ENCODE assay signal across 9 cellular contexts in the genomic region with DNA sequence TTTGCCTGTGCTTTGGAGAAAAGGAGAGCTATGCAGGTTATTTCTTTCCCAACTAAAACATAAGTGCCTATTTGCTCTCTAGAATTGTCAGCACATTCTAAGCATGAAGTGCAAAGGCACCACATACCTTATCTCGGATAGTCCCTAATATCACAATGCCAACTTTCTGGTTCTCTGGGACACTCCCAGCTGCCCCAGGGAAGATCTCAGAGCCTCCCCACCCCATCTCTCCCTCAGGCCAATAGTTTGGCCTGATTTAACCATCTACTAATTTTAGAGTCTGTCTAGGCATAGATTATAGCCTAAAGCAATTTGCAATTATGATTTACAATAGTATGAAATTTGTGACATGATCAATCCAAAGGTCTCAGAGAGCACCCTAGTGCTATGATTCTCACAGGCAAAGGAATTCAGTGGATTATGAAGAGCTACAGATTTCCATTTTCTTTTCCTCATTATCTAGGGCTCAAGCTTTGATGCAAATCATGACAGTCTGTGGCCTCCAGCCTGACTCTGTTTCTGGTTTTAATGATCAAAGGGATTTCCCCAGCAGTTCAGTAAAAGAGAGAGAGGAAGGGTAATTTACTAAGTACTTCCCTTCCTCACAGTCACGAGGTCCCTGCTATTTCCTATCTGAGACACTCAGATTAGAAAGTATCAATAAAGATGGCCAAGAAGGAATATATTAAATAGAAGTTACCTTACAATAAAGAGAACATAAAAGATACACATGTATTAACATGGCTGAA. TPM values are rescaled to one million over a fixed set of nuclear protein-coding genes. Genes with fewer than 3 reads are reported as not detected.
DNase-seq lines count a peak whose midpoint lies in the region; ATAC-seq, FAIRE-seq and TF ChIP-seq lines count a peak whose summit lies in the region.
"Had no signal": no experiment of that assay in that cellular context is flagged by ENCODE, and none has a peak within 500 bp of the region (broad histone marks: within the 10 kb centered on the region; RNA-seq: fewer than 3 reads in every experiment).

No MANE protein-coding gene starts in this region.

- H3K79me2 ChIP-seq in HepG2 (ENCODE audit: insufficient read depth, low read length): no peaks in the 10 kb centered on the region

- ATAC-seq in HepG2 (no peak), HG02970 (IDR thresholded peaks at IDR 0.05; ENCODE audit: low FRiP score, unreplicated experiment) (peak; percentile 62), T-helper 17 cell (peak; percentile 88)

- DNase-seq in HepG2 (ENCODE audit: low spot score) (no peak), T-helper 17 cell (no peak), transverse colon (peak; percentile 14), NCI-H1436 (lab: John Stamatoyannopoulos, UW) (no peak), caudate nucleus (lab: John Stamatoyannopoulos, UW) (no peak)
- no peak for DNase-seq in stimulated activated CD4-positive, alpha-beta T cell treated with anti-CD3 and anti-CD28 coated beads, Interleukin-1b, Interleukin-23, amount 100 ng/mL, for 48 hours
- DNase-seq: NCI-H1092 had no signal

- no peaks in the 10 kb centered on the region for H3K36me3 Mint-ChIP-seq in T-helper 17 cell (ENCODE audit: low read depth)

- H3K36me3 ChIP-seq in liver (ENCODE audit: control insufficient read depth in 4 of 4, insufficient read depth in 3 of 4, low read depth in 1 of 4, low read length in 3 of 4) (no peaks in the 10 kb centered on the region), HepG2 (replicated peaks in 1 of 2; ENCODE audit: control insufficient read depth in 1 of 2, insufficient read depth in 2 of 2, low read length in 2 of 2) (no peaks in the 10 kb centered on the region), transverse colon (no peaks in the 10 kb centered on the region)

- peaks cover 38% of the 10 kb centered on the region for H3K4me1 Mint-ChIP-seq in T-helper 17 cell

- no peak for TF ChIP-seq EP300 in HepG2 (IDR thresholded peaks at IDR 0.05; ENCODE audit: low read depth in 2 of 2, low read length in 2 of 2)
- no peak for TF ChIP-seq EP300 in HepG2 (CRISPR knock-in tag; IDR thresholded peaks at IDR 0.05; ENCODE audit: borderline replicate concordance)
- no peak for TF ChIP-seq EP300 in transverse colon (IDR thresholded peaks at IDR 0.05; ENCODE audit: low read depth)

- peak overlapping the region; percentile 42 for H3K4me3 Mint-ChIP-seq in T-helper 17 cell

- H3K27me3 ChIP-seq in liver (ENCODE audit: control insufficient read depth in 4 of 4, insufficient read depth in 4 of 4, low read length in 3 of 4): no peaks in the 10 kb centered on the region
- peaks cover 0 to 6% of the 10 kb centered on the region in 2 experiments; a peak in 1 of 5 replicates for H3K27me3 ChIP-seq in HepG2 (ENCODE audit: control insufficient read depth in 1 of 2, insufficient read depth in 2 of 2, low read length in 2 of 2)
- no peaks in the 10 kb centered on the region for H3K27me3 ChIP-seq in transverse colon

- POLR2A ChIA-PET in HepG2 (lab: Yijun Ruan, JAX): no interaction called here

- TF ChIP-seq CTCF in liver (IDR thresholded peaks at IDR 0.05; ENCODE audit: low read depth, low read length, missing input control) (no peak), HepG2 (CRISPR knock-in tag; IDR thresholded peaks at IDR 0.05) (no peak), transverse colon (IDR thresholded peaks at IDR 0.05) (no peak)

- no peak for TF ChIP-seq RAD21 in liver (IDR thresholded peaks at IDR 0.05)
- no peak for TF ChIP-seq RAD21 in HepG2 (CRISPR knock-in tag; IDR thresholded peaks at IDR 0.05)

- in situ Hi-C loops in HepG2 (cut with HindIII; ENCODE audit: extremely low pct_ligation_motif_present, low pct_unique_long_range_greater_than_20kb) (no loop called here), transverse colon (cut with MboI; ENCODE audit: low pct_ligation_motif_present in 1 of 4, low pct_unique_long_range_greater_than_20kb in 1 of 4, low sequenced_read_pairs in 3 of 4) (no loop called here)

- TF ChIP-seq POLR2A in HepG2 (IDR thresholded peaks at IDR 0.05; ENCODE audit: insufficient read depth in 1 of 2, low read depth in 2 of 2, low read length in 2 of 2): no peak
- no peak for TF ChIP-seq POLR2A in transverse colon (IDR thresholded peaks at IDR 0.05)

- no peaks in the 10 kb centered on the region for H3K9me3 ChIP-seq in liver (ENCODE audit: control insufficient read depth in 4 of 4, low read length in 3 of 4)
- no peaks in the 10 kb centered on the region for H3K9me3 ChIP-seq in HepG2 (ENCODE audit: low read length)
- no peaks in the 10 kb centered on the region for H3K9me3 ChIP-seq in T-helper 17 cell (ENCODE audit: control insufficient read depth, low read length, poor library complexity, severe bottlenecking)
- H3K9me3 ChIP-seq in transverse colon: no peaks in the 10 kb centered on the region

- intact Hi-C loops in HepG2 (cut with micrococcal nuclease; ENCODE audit: unreplicated experiment) (no loop called here), transverse colon (cut with DNase I; ENCODE audit: low total_unique reads) (no loop called here)

- no peak overlapping the region for H3K27ac ChIP-seq in liver (ENCODE audit: low read depth in 1 of 2, low read length in 2 of 2)
- no peak overlapping the region for H3K27ac ChIP-seq in HepG2 (ENCODE audit: extremely low read length, insufficient read depth, low read length)
- H3K27ac ChIP-seq in transverse colon: no peak overlapping the region
- H3K27ac ChIP-seq in caudate nucleus (ENCODE audit: low read depth, low read length): no peak overlapping the region

- CTCF ChIA-PET in HepG2 (lab: Yijun Ruan, JAX; ENCODE audit: low intra/inter-chr PET ratio, low total read pairs): no interaction called here

- H3K4me2 ChIP-seq in HepG2 (ENCODE audit: low read depth, low read length): no peak overlapping the region

- H2AFZ ChIP-seq in HepG2 (ENCODE audit: low read length): no peak overlapping the region

- H3K9ac ChIP-seq in liver (ENCODE audit: low read depth in 1 of 2, low read length in 2 of 2) (no peak overlapping the region), HepG2 (ENCODE audit: insufficient read depth, low read depth, low read length) (no peak overlapping the region)

- no peak overlapping the region for H3K4me3 ChIP-seq in liver (ENCODE audit: low read depth in 1 of 3, low read length in 3 of 3)
- no peak overlapping the region for H3K4me3 ChIP-seq in HepG2 (replicated peaks in 1 of 3; ENCODE audit: insufficient read depth in 1 of 3, low read depth in 2 of 3, low read length in 3 of 3)
- no peak overlapping the region for H3K4me3 ChIP-seq in transverse colon

- peak overlapping the region; percentile 88 for H3K27ac Mint-ChIP-seq in T-helper 17 cell

- peaks cover 4% of the 10 kb centered on the region for H3K27me3 Mint-ChIP-seq in T-helper 17 cell

- no peak for FAIRE-seq in HepG2 (lab: Jason Lieb, UNC)

- 52% methylated on average over 2 of the region's 2 CpGs for WGBS in liver
- WGBS in HepG2 (ENCODE audit: low lambda C conversion rate): 0% methylated on average over 2 of the region's 2 CpGs
- WGBS in transverse colon (ENCODE audit: low coverage in 1 of 2), 2 donors: 43 to 50% methylated on average over 2 of the region's 2 CpGs

- BruUV-seq in HepG2 (replicated peaks; lab: Mats Ljungman, UMichigan): no TSS peak

- H3K4me1 ChIP-seq in liver (ENCODE audit: control insufficient read depth in 4 of 4, insufficient read depth in 4 of 4, low read length in 3 of 4) (peaks cover 0 to 7% (median 2%) of the 10 kb centered on the region in 4 donors), HepG2 (ENCODE audit: insufficient read depth, low read length) (no peaks in the 10 kb centered on the region), transverse colon (peaks cover 0 to 3% (median 0%) of the 10 kb centered on the region in 4 donors)

- no peaks in the 10 kb centered on the region for H4K20me1 ChIP-seq in HepG2 (ENCODE audit: insufficient read depth, low read length)

TF ChIP-seq in liver, 16 proteins besides CTCF, POLR2A, EP300 and RAD21 (continues in another document):
- no peak for TF ChIP-seq FOXA2 (IDR thresholded peaks at IDR 0.05)
- TF ChIP-seq EGR1 (IDR thresholded peaks at IDR 0.05; ENCODE audit: low read depth in 2 of 2): no peak
- no peak for TF ChIP-seq JUND (IDR thresholded peaks at IDR 0.05)

RNA-seq across cellular contexts. Expression of a gene that starts 28.9 kb away (rescaled TPM):
- not detected for total RNA-seq in liver
- under 1 TPM in 1 of 2 donors, not detected in 1; 0.17 TPM for polyA plus RNA-seq in liver
- not detected in 2 replicates for total RNA-seq in HepG2 (2016; rRNA removed; fragmentation: Illumina TruSeq; extraction: Trizol)
- total RNA-seq in HepG2 (2016; cell fraction: cytosol; rRNA removed; fragmentation: Illumina TruSeq; extraction: Trizol; ENCODE audit: low read depth): not detected in 2 replicates
- total RNA-seq in HepG2 (2016; cell fraction: insoluble cytoplasmic fraction; rRNA removed; fragmentation: Illumina TruSeq; extraction: Trizol): not detected in 2 replicates
- not detected in 2 replicates for total RNA-seq in HepG2 (2016; cell fraction: membrane; rRNA removed; fragmentation: Illumina TruSeq; extraction: Trizol)
- total RNA-seq in HepG2 (2016; cell fraction: nucleus; rRNA removed; fragmentation: Illumina TruSeq; extraction: Trizol): not detected in 2 replicates
- polyA plus RNA-seq in HepG2 (2011; rRNA removed): not detected in 2 replicates
- polyA plus RNA-seq in HepG2 (2011; cell fraction: cytosol; rRNA removed): not detected in 2 replicates
- polyA plus RNA-seq in HepG2 (2011; cell fraction: nucleus; rRNA removed): not detected in 2 replicates
- polyA plus RNA-seq in HepG2 (2012): not detected in 2 replicates
- polyA plus RNA-seq in HepG2 (2016; cell fraction: cytosol; fragmentation: Illumina TruSeq; extraction: Trizol; ENCODE audit: low read depth): not detected in 2 replicates
- polyA plus RNA-seq in HepG2 (2016; cell fraction: insoluble cytoplasmic fraction; fragmentation: Illumina TruSeq; extraction: Trizol; ENCODE audit: low read depth): not detected in 2 replicates
- not detected in 2 replicates for polyA plus RNA-seq in HepG2 (2016; cell fraction: membrane; fragmentation: Illumina TruSeq; extraction: Trizol; ENCODE audit: low read depth)
- polyA plus RNA-seq in HepG2 (2016; cell fraction: nucleus; fragmentation: Illumina TruSeq; extraction: Trizol; ENCODE audit: insufficient read depth, low read depth): not detected in 2 replicates
- polyA minus RNA-seq in HepG2 (2011; rRNA and poly(A)+ RNA removed; ENCODE audit: low replicate concordance): 3.8 TPM in 1 of 2 replicates, not detected in the other
- not detected in 2 replicates for polyA minus RNA-seq in HepG2 (2011; cell fraction: cytosol; rRNA and poly(A)+ RNA removed)
- not detected in 2 replicates for polyA minus RNA-seq in HepG2 (2011; cell fraction: nucleus; rRNA and poly(A)+ RNA removed)
- 1 to 10 TPM in 1 of 2 donors, under 1 TPM in 1; 0.57 to 1.5 TPM for total RNA-seq in T-helper 17 cell
- 10 to 100 TPM in 1 of 4 donors, 1 to 10 TPM in 1, under 1 TPM in 1, not detected in 1; 0.82 to 10.8 (median 1.9) TPM for total RNA-seq in transverse colon
